ENCODE assay signal across 1 cellular context in the genomic region with DNA sequence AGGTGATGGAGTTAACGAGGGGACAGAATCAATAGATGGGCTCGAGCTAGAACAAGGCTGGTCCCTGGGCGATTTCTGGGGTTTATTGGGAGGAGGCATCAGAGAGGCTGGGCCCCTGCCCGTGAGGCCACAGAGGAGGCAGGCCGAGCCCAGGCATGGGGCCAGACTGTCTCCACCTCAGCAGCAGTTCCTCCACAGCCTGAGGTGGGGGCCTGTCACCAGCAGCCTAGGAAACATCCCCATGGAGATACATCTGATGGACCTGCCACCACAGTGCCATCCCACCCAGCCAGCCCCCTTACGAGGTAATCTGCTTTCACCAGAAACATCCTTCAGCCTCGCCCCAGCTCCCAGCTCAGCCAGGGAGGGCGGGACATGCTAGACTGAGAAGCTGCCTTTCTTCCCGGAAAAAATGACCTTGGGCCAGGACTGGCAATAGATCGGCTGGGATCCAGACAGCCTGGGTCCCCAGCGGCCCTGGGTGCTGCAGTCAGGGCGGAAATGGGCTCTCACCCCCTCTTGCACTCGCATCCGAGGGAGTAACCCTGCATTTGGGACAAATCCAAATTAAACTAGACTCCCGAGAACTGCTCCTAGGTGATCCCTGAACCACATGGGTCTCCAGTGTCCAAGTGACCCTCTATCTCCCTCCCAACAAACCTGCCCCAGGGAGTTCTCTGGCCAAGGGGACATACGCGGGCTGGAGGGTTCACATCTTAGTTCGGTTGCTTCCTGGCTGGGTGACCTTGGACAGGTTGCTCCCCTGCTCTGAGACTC.
TF ChIP-seq lines count a peak whose summit lies in the region.

No MANE protein-coding gene starts in this region.

TF ChIP-seq in IMR-90, 13 proteins besides CTCF, POLR2A, EP300 and RAD21 (continued from another document):
- no peak for TF ChIP-seq USF2 (IDR thresholded peaks at IDR 0.05; ENCODE audit: low read depth, low read length)
- TF ChIP-seq SMC3 (IDR thresholded peaks at IDR 0.05; ENCODE audit: low read depth, low read length), result no peak
- no peak for TF ChIP-seq CHD1 (IDR thresholded peaks at IDR 0.05; ENCODE audit: low read depth, low read length)
- no peak for TF ChIP-seq MAZ (IDR thresholded peaks at IDR 0.05; ENCODE audit: borderline replicate concordance, low read depth, low read length)
- no peak for TF ChIP-seq MAFK (IDR thresholded peaks at IDR 0.05; ENCODE audit: low read depth, low read length)
- no peak for TF ChIP-seq NFE2L2 (IDR thresholded peaks at IDR 0.05; ENCODE audit: low read depth, low read length)
- TF ChIP-seq CEBPB (IDR thresholded peaks at IDR 0.05; ENCODE audit: low read depth, low read length), result no peak
